ENCODE assay signal across 35 cellular contexts in the genomic region with DNA sequence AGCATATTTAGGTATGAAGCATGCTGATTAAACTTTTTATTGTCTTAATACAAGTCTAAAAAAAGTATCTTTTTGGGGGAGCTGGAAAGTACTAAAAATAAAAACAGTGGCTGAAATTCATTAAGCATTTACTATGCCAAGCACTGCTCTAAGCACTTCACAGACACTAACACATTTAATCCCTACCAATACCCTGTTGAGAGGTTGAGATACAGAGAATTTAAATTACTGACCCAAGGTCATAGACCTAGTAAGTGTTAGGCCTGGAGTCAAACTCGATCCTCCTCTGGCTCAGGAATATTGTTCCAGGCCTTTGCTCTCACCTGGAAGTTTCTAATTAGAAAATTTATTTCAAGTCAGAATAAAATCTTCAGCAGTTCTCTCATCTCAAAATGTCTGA. TPM values are rescaled to one million over a fixed set of nuclear protein-coding genes. Genes with fewer than 3 reads are reported as not detected.
"Had no signal": no experiment of that assay in that cellular context is flagged by ENCODE, and none has a peak within 500 bp of the region (broad histone marks: within the 10 kb centered on the region; RNA-seq: fewer than 3 reads in every experiment).

No MANE protein-coding gene starts in this region.

- H3K36me3 ChIP-seq: adrenal gland, breast epithelium had no signal

- DNase-seq: activated B cell treated with CpG ODN at 0.5 μM for 24 hours; activated CD4-positive, alpha-beta memory T cell treated with anti-CD3 and anti-CD28 coated beads for 36 hours; activated CD4-positive, alpha-beta T cell treated with anti-CD3 and anti-CD28 coated beads for 4 hours; activated CD4-positive, alpha-beta T cell treated with anti-CD3 and anti-CD28 coated beads, Interleukin-2, amount 10 ng/mL, durations not matched to agents 24 days and 14 days; activated CD4-positive, alpha-beta T cell treated with anti-CD3 and anti-CD28 coated beads, Interleukin-2, amount 50 U/mL, for 1 hour; activated CD4-positive, alpha-beta T cell treated with anti-CD3 and anti-CD28 coated beads, Interleukin-2, amount 50 U/mL, for 4 hours; activated CD4-positive, CD25-positive, alpha-beta regulatory T cell treated with anti-CD3 and anti-CD28 coated beads, Interleukin-2, amount 50 U/mL, for 72 hours; activated CD8-positive, alpha-beta memory T cell treated with anti-CD3 and anti-CD28 coated beads, Interleukin-2, amount 50 U/mL, for 4 hours; activated CD8-positive, alpha-beta T cell treated with anti-CD3 and anti-CD28 coated beads for 36 hours; activated effector memory CD4-positive, alpha-beta T cell treated with anti-CD3 and anti-CD28 coated beads, Interleukin-2, amount 50 U/mL, for 16 hours; activated gamma-delta T cell treated with Interleukin-2 at 50 U/mL for 16 hours; activated naive CD4-positive, alpha-beta T cell; activated naive CD4-positive, alpha-beta T cell treated with anti-CD3 and anti-CD28 coated beads for 36 hours; activated naive CD4-positive, alpha-beta T cell treated with anti-CD3 and anti-CD28 coated beads, Interleukin-2, amount 50 U/mL, for 16 hours; activated naive CD8-positive, alpha-beta T cell treated with anti-CD3 and anti-CD28 coated beads for 36 hours; activated T-cell treated with anti-CD3 and anti-CD28 coated beads for 4 hours; activated T-cell treated with anti-CD3 and anti-CD28 coated beads, Interleukin-2, amount 50 U/mL, for 1 hour; activated T-cell treated with anti-CD3 and anti-CD28 coated beads, Interleukin-2, amount 50 U/mL, for 4 hours; activated T-cell treated with anti-CD3 and anti-CD28 coated beads, Interleukin-2, amount 50 U/mL, for 72 hours; adrenal gland; amniotic stem cell; aorta; body of pancreas; brain microvascular endothelial cell; caudate nucleus; cerebellar nuclear complex; T-helper 1 cell; T-helper 2 cell; T-helper 9 cell had no signal

- ATAC-seq: activated CD8-positive, alpha-beta T cell treated with anti-CD3 and anti-CD28 coated beads for 36 hours; activated naive CD4-positive, alpha-beta T cell treated with anti-CD3 and anti-CD28 coated beads, Interleukin-2, amount 50 U/mL, for 72 hours; activated T-cell treated with anti-CD3 and anti-CD28 coated beads, Interleukin-2, amount 50 U/mL, for 4 hours; activated T-cell treated with anti-CD3 and anti-CD28 coated beads, Interleukin-2, amount 50 U/mL, for 72 hours; activated T-helper 17 cell treated with anti-CD3 and anti-CD28 coated beads, Interleukin-2, amount 50 U/mL, for 72 hours; body of pancreas had no signal

- H3K27ac ChIP-seq: adrenal gland, body of pancreas, brain microvascular endothelial cell, breast epithelium, VCaP had no signal

- H3K9me3 ChIP-seq: adrenal gland, body of pancreas had no signal

- H3K27me3 ChIP-seq: adrenal gland, body of pancreas, brain microvascular endothelial cell, breast epithelium had no signal

- H3K4me1 ChIP-seq: adrenal gland, body of pancreas, breast epithelium had no signal

- H3K4me3 ChIP-seq: adrenal gland, body of pancreas, breast epithelium had no signal

RNA-seq across cellular contexts. Expression of a gene that starts 18.6 kb away (rescaled TPM):
- total RNA-seq: activated B cell treated with CpG ODN at 0.5 μM for 24 hours; activated CD4-positive, alpha-beta memory T cell treated with anti-CD3 and anti-CD28 coated beads for 36 hours; activated CD4-positive, alpha-beta T cell treated with anti-CD3 and anti-CD28 coated beads, Interleukin-2, amount 10 ng/mL, durations not matched to agents 24 days and 14 days; activated CD8-positive, alpha-beta memory T cell treated with anti-CD3 and anti-CD28 coated beads for 36 hours; activated CD8-positive, alpha-beta T cell treated with anti-CD3 and anti-CD28 coated beads for 36 hours; activated naive CD4-positive, alpha-beta T cell treated with anti-CD3 and anti-CD28 coated beads for 36 hours; activated naive CD4-positive, alpha-beta T cell treated with anti-CD3 and anti-CD28 coated beads, Interleukin-2, amount 50 U/mL, for 72 hours; activated naive CD8-positive, alpha-beta T cell treated with anti-CD3 and anti-CD28 coated beads for 36 hours; activated T-cell treated with anti-CD3 and anti-CD28 coated beads, Interleukin-2, amount 50 U/mL, for 72 hours; activated T-helper 1 cell treated with anti-CD3 and anti-CD28 coated beads, Interleukin-12 subunit alpha, Interleukin-12 subunit beta, Interleukin-2, Interleukin-4 antibody, amounts not matched to agents 30 ng/mL and 10 ng/mL and 1 ng/mL, durations not matched to agents 14 hours and 24 hours and 36 hours; activated T-helper 17 cell treated with anti-CD3 and anti-CD28 coated beads, Interleukin-2, amount 50 U/mL, for 72 hours; body of pancreas had no signal
